1 cellular context compared by ENCODE assay signal in genomic region chr12:109154485-109155438, GRCh38.
TF ChIP-seq lines count a peak whose summit lies in the region.

No MANE protein-coding gene starts in this region.

TF ChIP-seq in HEK293, 187 proteins besides CTCF, POLR2A, EP300 and RAD21 (continued from another document and continues in another):
- TF ChIP-seq TSHZ1 (tag by site-specific recombination; IDR thresholded peaks at IDR 0.05; ENCODE audit: borderline replicate concordance) (no peak), SP7 (tag by site-specific recombination; IDR thresholded peaks at IDR 0.05) (no peak), ZNF354C (tag by site-specific recombination; IDR thresholded peaks at IDR 0.05; ENCODE audit: borderline replicate concordance, low read depth) (no peak), KLF16 (tag by site-specific recombination; IDR thresholded peaks at IDR 0.05) (peak; percentile 58; the same call in 1 of the 2 replicates), GFI1B (tag by site-specific recombination; IDR thresholded peaks at IDR 0.05) (no peak), ZNF768 (tag by site-specific recombination; IDR thresholded peaks at IDR 0.05) (no peak), PRDM10 (tag by site-specific recombination; IDR thresholded peaks at IDR 0.05) (peak; percentile 99), ZNF510 (tag by site-specific recombination; IDR thresholded peaks at IDR 0.05; ENCODE audit: insufficient replicate concordance) (no peak), ZXDB (tag by site-specific recombination; IDR thresholded peaks at IDR 0.05) (peak; percentile 79), ZNF473 (tag by site-specific recombination; IDR thresholded peaks at IDR 0.05) (no peak), ZBTB7A (tag by site-specific recombination; IDR thresholded peaks at IDR 0.05; ENCODE audit: low read depth) (no peak), ZNF610 (tag by site-specific recombination; IDR thresholded peaks at IDR 0.05; ENCODE audit: borderline replicate concordance) (peak; percentile 73), ZNF366 (tag by site-specific recombination; conservative IDR thresholded peaks at IDR 0.05) (no peak; the same call in none of the 2 replicates), MZF1 (tag by site-specific recombination; IDR thresholded peaks at IDR 0.05; ENCODE audit: borderline replicate concordance) (no peak), ZNF555 (tag by site-specific recombination; conservative IDR thresholded peaks at IDR 0.05) (no peak), REST (tag by site-specific recombination; IDR thresholded peaks at IDR 0.05) (peak; percentile 51; the same call in 1 of the 2 replicates), ZNF707 (tag by site-specific recombination; IDR thresholded peaks at IDR 0.05) (no peak), ZNF157 (tag by site-specific recombination; IDR thresholded peaks at IDR 0.05) (no peak), KLF17 (tag by site-specific recombination; IDR thresholded peaks at IDR 0.05) (peak; percentile 44; the same call in 1 of the 2 replicates), ZNF561 (tag by site-specific recombination; IDR thresholded peaks at IDR 0.05; ENCODE audit: borderline replicate concordance) (0 out of 2 replicates have a peak, but pooled peaks have one; percentile 48), KLF1 (tag by site-specific recombination; IDR thresholded peaks at IDR 0.05) (peak; percentile 53; the same call in 1 of the 2 replicates), INSM2 (tag by site-specific recombination; IDR thresholded peaks at IDR 0.05) (no peak), ZNF398 (tag by site-specific recombination; IDR thresholded peaks at IDR 0.05) (no peak; the same call in 1 of the 2 replicates), ZNF24 (tag by site-specific recombination; IDR thresholded peaks at IDR 0.05) (no peak), ZNF677 (tag by site-specific recombination; IDR thresholded peaks at IDR 0.05) (no peak), ZNF629 (tag by site-specific recombination; IDR thresholded peaks at IDR 0.05) (peak; percentile 73), ZEB2 (tag by site-specific recombination; IDR thresholded peaks at IDR 0.05) (0 out of 2 replicates have a peak, but pooled peaks have one; percentile 59), ZBTB21 (tag by site-specific recombination; IDR thresholded peaks at IDR 0.05) (no peak), ZNF626 (tag by site-specific recombination; IDR thresholded peaks at IDR 0.05) (no peak), ZNF747 (tag by site-specific recombination; IDR thresholded peaks at IDR 0.05) (no peak), ZNF837 (tag by site-specific recombination; IDR thresholded peaks at IDR 0.05) (no peak), SP2 (tag by site-specific recombination; IDR thresholded peaks at IDR 0.05) (peak; percentile 95), ZNF670 (tag by site-specific recombination; IDR thresholded peaks at IDR 0.05; ENCODE audit: low read depth) (no peak), MEIS1 (CRISPR knock-in tag; IDR thresholded peaks at IDR 0.05; ENCODE audit: borderline replicate concordance) (no peak), ZNF529 (tag by site-specific recombination; IDR thresholded peaks at IDR 0.05; ENCODE audit: insufficient replicate concordance) (no peak)
- TF ChIP-seq, protein P1, sequence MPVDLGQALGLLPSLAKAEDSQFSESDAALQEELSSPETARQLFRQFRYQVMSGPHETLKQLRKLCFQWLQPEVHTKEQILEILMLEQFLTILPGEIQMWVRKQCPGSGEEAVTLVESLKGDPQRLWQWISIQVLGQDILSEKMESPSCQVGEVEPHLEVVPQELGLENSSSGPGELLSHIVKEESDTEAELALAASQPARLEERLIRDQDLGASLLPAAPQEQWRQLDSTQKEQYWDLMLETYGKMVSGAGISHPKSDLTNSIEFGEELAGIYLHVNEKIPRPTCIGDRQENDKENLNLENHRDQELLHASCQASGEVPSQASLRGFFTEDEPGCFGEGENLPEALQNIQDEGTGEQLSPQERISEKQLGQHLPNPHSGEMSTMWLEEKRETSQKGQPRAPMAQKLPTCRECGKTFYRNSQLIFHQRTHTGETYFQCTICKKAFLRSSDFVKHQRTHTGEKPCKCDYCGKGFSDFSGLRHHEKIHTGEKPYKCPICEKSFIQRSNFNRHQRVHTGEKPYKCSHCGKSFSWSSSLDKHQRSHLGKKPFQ (tag by site-specific recombination; IDR thresholded peaks at IDR 0.05), result 0 out of 2 replicates have a peak, but pooled peaks have one; percentile 11
- TF ChIP-seq, protein P2, sequence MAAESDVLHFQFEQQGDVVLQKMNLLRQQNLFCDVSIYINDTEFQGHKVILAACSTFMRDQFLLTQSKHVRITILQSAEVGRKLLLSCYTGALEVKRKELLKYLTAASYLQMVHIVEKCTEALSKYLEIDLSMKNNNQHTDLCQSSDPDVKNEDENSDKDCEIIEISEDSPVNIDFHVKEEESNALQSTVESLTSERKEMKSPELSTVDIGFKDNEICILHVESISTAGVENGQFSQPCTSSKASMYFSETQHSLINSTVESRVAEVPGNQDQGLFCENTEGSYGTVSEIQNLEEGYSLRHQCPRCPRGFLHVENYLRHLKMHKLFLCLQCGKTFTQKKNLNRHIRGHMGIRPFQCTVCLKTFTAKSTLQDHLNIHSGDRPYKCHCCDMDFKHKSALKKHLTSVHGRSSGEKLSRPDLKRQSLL (tag by site-specific recombination; IDR thresholded peaks at IDR 0.05), result no peak
- TF ChIP-seq, protein P3, sequence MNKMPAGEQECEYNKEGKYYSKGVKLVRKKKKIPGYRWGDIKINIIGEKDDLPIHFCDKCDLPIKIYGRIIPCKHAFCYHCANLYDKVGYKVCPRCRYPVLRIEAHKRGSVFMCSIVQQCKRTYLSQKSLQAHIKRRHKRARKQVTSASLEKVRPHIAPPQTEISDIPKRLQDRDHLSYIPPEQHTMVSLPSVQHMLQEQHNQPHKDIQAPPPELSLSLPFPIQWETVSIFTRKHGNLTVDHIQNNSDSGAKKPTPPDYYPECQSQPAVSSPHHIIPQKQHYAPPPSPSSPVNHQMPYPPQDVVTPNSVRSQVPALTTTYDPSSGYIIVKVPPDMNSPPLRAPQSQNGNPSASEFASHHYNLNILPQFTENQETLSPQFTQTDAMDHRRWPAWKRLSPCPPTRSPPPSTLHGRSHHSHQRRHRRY (tag by site-specific recombination; IDR thresholded peaks at IDR 0.05), result no peak
- TF ChIP-seq, protein P4, sequence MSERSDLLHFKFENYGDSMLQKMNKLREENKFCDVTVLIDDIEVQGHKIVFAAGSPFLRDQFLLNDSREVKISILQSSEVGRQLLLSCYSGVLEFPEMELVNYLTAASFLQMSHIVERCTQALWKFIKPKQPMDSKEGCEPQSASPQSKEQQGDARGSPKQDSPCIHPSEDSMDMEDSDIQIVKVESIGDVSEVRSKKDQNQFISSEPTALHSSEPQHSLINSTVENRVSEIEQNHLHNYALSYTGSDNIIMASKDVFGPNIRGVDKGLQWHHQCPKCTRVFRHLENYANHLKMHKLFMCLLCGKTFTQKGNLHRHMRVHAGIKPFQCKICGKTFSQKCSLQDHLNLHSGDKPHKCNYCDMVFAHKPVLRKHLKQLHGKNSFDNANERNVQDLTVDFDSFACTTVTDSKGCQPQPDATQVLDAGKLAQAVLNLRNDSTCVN (tag by site-specific recombination; optimal IDR thresholded peaks at IDR 0.05), result peak; percentile 53
